In the genomic region with DNA sequence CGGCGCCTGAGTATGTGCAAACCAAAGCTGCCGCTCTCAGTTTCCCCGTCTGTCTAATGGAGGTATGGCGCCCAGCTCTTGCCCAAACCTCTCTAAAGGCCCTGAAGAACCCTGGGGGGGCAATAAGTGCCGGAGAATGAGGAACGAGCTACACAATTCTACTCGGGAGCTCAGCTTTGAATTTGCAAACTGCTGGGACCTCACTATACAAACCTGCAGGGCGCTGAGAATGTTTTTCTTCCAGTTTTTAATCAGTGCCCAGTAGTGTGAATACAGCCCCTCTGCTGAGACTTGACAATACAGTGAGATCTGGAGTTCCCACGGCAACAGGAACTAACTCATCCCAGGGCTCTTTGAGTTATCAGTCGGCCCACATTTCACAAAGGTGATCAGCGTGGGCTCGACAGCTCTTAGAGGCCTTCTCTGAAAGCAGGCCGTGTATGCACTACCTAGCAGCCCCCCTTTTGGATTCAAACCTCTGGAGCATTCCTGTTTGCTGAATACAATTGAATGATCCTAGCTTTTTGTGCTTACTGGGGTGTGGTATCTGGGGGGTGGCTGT, we compare ENCODE assay signal across 8 cellular contexts. TPM values are rescaled to one million over a fixed set of nuclear protein-coding genes. Genes with fewer than 3 reads are reported as not detected.
A peak's percentile ranks its signal among the peaks of the same experiment; 100 is the strongest.
DNase-seq lines count a peak whose midpoint lies in the region; ATAC-seq and TF ChIP-seq lines count a peak whose summit lies in the region.

No MANE protein-coding gene starts in this region.

- no peaks in the 10 kb centered on the region for H3K9me3 ChIP-seq in endodermal cell (ENCODE audit: control insufficient read depth, low read length)

- H3K4me3 ChIP-seq in endodermal cell (ENCODE audit: low read length): peak overlapping the region; percentile 94

- peaks cover 40% of the 10 kb centered on the region for H3K4me1 Mint-ChIP-seq in activated CD4-positive, alpha-beta T cell treated with anti-CD3 and anti-CD28 coated beads for 36 hours
- H3K4me1 Mint-ChIP-seq in endodermal cell (peaks cover 20% of the 10 kb centered on the region), nephron progenitor cell (peaks cover 65% of the 10 kb centered on the region)

- no peaks in the 10 kb centered on the region for H3K9me3 Mint-ChIP-seq in activated CD4-positive, alpha-beta T cell treated with anti-CD3 and anti-CD28 coated beads for 36 hours (ENCODE audit: low read depth)
- H3K9me3 Mint-ChIP-seq in endodermal cell (no peaks in the 10 kb centered on the region), nephron progenitor cell (no peaks in the 10 kb centered on the region)

- TF ChIP-seq CTCF in RWPE1 (conservative IDR thresholded peaks at IDR 0.05; ENCODE audit: low read depth) (no peak), endodermal cell (conservative IDR thresholded peaks at IDR 0.05) (no peak), nephron progenitor cell (IDR thresholded peaks at IDR 0.05) (no peak)

- peak overlapping the region; percentile 94 for H3K27ac Mint-ChIP-seq in activated CD4-positive, alpha-beta T cell treated with anti-CD3 and anti-CD28 coated beads for 36 hours
- H3K27ac Mint-ChIP-seq in endodermal cell (peak overlapping the region; percentile 98), nephron progenitor cell (peak overlapping the region; percentile 100)

- DNase-seq in activated CD4-positive, alpha-beta T cell treated with anti-CD3 and anti-CD28 coated beads for 36 hours: peak; percentile 21
- no peak for DNase-seq in activated CD4-positive, alpha-beta T cell treated with anti-CD3 and anti-CD28 coated beads, Interleukin-2, amount 50 U/mL, for 4 hours
- DNase-seq in RWPE1 (ENCODE audit: low spot score) (no peak), endodermal cell (no peak), nephron progenitor cell (no peak), GF-D8 (lab: John Stamatoyannopoulos, UW) (no peak), NCI-H1436 treated with DMSO at 0.1 percent for 48 hours (lab: John Stamatoyannopoulos, UW) (no peak), HuH-7 (ENCODE audit: low spot score) (no peak)

- peak overlapping the region; percentile 92 for H3K9ac ChIP-seq in endodermal cell (ENCODE audit: extremely low read depth, low read length, poor library complexity, severe bottlenecking)

- H3K27ac ChIP-seq in RWPE1: peak overlapping the region; percentile 97
- H3K27ac ChIP-seq in endodermal cell (ENCODE audit: low read depth, low read length): peak overlapping the region; percentile 98

- CTCF ChIA-PET in activated CD4-positive, alpha-beta T cell treated with anti-CD3 and anti-CD28 coated beads for 36 hours (lab: Charles Lee): interaction anchor here (0.8 to 13.0 kb wide), 3 partner anchors 20 to 983 kb away, joined by 3 to 91 read pairs (median 3); partner anchors contain the start of gene KDM4A
- CTCF ChIA-PET in RWPE1 (lab: Yijun Ruan, JAX): interaction anchor here (0.6 to 2.7 kb wide), 3 partner anchors 15 to 302 kb away, joined by 3 to 13 read pairs (median 5); no protein-coding TSS in a partner anchor

- intact Hi-C loops in activated CD4-positive, alpha-beta T cell treated with anti-CD3 and anti-CD28 coated beads for 36 hours (cut with DNase I, micrococcal nuclease): loop anchor here (1.0 to 10.0 kb wide), 7 partner anchors 42 to 1268 kb away; partner anchors contain the start of genes ARMH1 (in 2 of the 2), TMEM53 (in 2 of the 2), ATP6V0B (in 1 of the 2) and BTBD19 (in 1 of the 2)

- peaks cover 6% of the 10 kb centered on the region for H3K4me1 ChIP-seq in endodermal cell (ENCODE audit: control insufficient read depth, insufficient read depth, low read length)

- WGBS in endodermal cell (ENCODE audit: insufficient coverage in 1 of 2, insufficient read length in 1 of 2), 2 experiments: 13 to 22% methylated on average over 12 to 14 of the region's 14 CpGs

- POLR2A ChIA-PET in activated CD4-positive, alpha-beta T cell treated with anti-CD3 and anti-CD28 coated beads for 36 hours (lab: Charles Lee): interaction anchor here (1.0 to 2.4 kb wide), 7 partner anchors 9 to 187 kb away, joined by 3 to 17 read pairs (median 4); partner anchors contain the start of genes ARMH1 and TMEM53
- POLR2A ChIA-PET in RWPE1 (lab: Yijun Ruan, JAX; ENCODE audit: low non-redundant PET): interaction anchor here (1.0 kb wide), 1 partner anchor 9 kb away, joined by 9 read pairs; no protein-coding TSS in a partner anchor

- peak; percentile 11 for ATAC-seq in activated CD4-positive, alpha-beta T cell treated with anti-CD3 and anti-CD28 coated beads for 36 hours

- H3K36me3 Mint-ChIP-seq in activated CD4-positive, alpha-beta T cell treated with anti-CD3 and anti-CD28 coated beads for 36 hours (ENCODE audit: low read depth): peaks cover 40% of the 10 kb centered on the region
- peaks cover 41% of the 10 kb centered on the region for H3K36me3 Mint-ChIP-seq in endodermal cell (ENCODE audit: low read depth)
- peaks cover 52% of the 10 kb centered on the region for H3K36me3 Mint-ChIP-seq in nephron progenitor cell (ENCODE audit: low read depth)

- H3K36me3 ChIP-seq in endodermal cell (ENCODE audit: control insufficient read depth, insufficient read depth, low read length): peaks cover 44% of the 10 kb centered on the region

- H3K27me3 ChIP-seq in endodermal cell (ENCODE audit: control insufficient read depth, insufficient read depth, low read length, poor library complexity, severe bottlenecking): no peaks in the 10 kb centered on the region

- H3K27me3 Mint-ChIP-seq in activated CD4-positive, alpha-beta T cell treated with anti-CD3 and anti-CD28 coated beads for 36 hours: no peaks in the 10 kb centered on the region
- no peaks in the 10 kb centered on the region for H3K27me3 Mint-ChIP-seq in endodermal cell (ENCODE audit: insufficient read depth)
- H3K27me3 Mint-ChIP-seq in nephron progenitor cell (ENCODE audit: low read depth, poor library complexity): peaks cover 3% of the 10 kb centered on the region

- H3K4me3 Mint-ChIP-seq in activated CD4-positive, alpha-beta T cell treated with anti-CD3 and anti-CD28 coated beads for 36 hours: peak overlapping the region; percentile 86
- H3K4me3 Mint-ChIP-seq in endodermal cell (peak overlapping the region; percentile 82), nephron progenitor cell (peak overlapping the region; percentile 88)

RNA-seq across cellular contexts. Expression of gene TMEM53, which starts 41.7 kb away (rescaled TPM):
- 1 to 10 TPM; 4.3 to 5.5 TPM for total RNA-seq in activated CD4-positive, alpha-beta T cell treated with anti-CD3 and anti-CD28 coated beads for 36 hours
- total RNA-seq in endodermal cell: 10 to 100 TPM; 10.2 to 10.8 TPM
- 8.4 TPM for polyA plus RNA-seq in endodermal cell (2013, experiment 1 of 2)
- 10.2 TPM for polyA plus RNA-seq in endodermal cell (2013, experiment 2 of 2)

RNA-seq across cellular contexts. Expression of gene ARMH1, which starts 41.9 kb away (rescaled TPM):
- total RNA-seq in activated CD4-positive, alpha-beta T cell treated with anti-CD3 and anti-CD28 coated beads for 36 hours: 10 to 100 TPM; 67.3 to 75.1 TPM
- 1 to 10 TPM; 3.9 to 6.3 TPM for total RNA-seq in endodermal cell
- 6.3 TPM for polyA plus RNA-seq in endodermal cell (2013, experiment 1 of 2)
- 3.6 TPM for polyA plus RNA-seq in endodermal cell (2013, experiment 2 of 2)

Comparison
In these comparisons a context has a peak if more than half of its experiments do, and no peak if none do; other contexts are left out.
1. RNA of gene ARMH1, which starts 41.9 kb away (total RNA-seq): 67.3 to 75.1 TPM in activated CD4-positive, alpha-beta T cell treated with anti-CD3 and anti-CD28 coated beads for 36 hours; 3.9 to 6.3 TPM in endodermal cell; every median in the first group is over 4 times any median in the second.
2. Peak in every context shown above with its lines, with median percentiles within 50 percentile points of each other: H3K27ac Mint-ChIP-seq and H3K4me3 Mint-ChIP-seq.